ENCODE assay signal across 1 cellular context in genomic region chr18:48951448-48952286, GRCh38.
TF ChIP-seq lines count a peak whose summit lies in the region.

No MANE protein-coding gene starts in this region.

TF ChIP-seq in HEK293, 187 proteins besides CTCF, POLR2A, EP300 and RAD21 (continued from another document and continues in another):
- TF ChIP-seq ZNF280D (tag by site-specific recombination; IDR thresholded peaks at IDR 0.05) (no peak), PATZ1 (tag by site-specific recombination; IDR thresholded peaks at IDR 0.05) (no peak; the same call in 1 of the 2 replicates), YY1 (tag by site-specific recombination; IDR thresholded peaks at IDR 0.05) (no peak; the same call in 1 of the 2 replicates), ZNF169 (tag by site-specific recombination; IDR thresholded peaks at IDR 0.05) (no peak), KLF7 (tag by site-specific recombination; IDR thresholded peaks at IDR 0.05; ENCODE audit: borderline replicate concordance) (no peak), ZSCAN5A (tag by site-specific recombination; IDR thresholded peaks at IDR 0.05) (no peak), ZNF398 (tag by site-specific recombination; IDR thresholded peaks at IDR 0.05) (peak; percentile 84), ZNF121 (tag by site-specific recombination; IDR thresholded peaks at IDR 0.05) (no peak), ZNF639 (tag by site-specific recombination; IDR thresholded peaks at IDR 0.05) (no peak), ZNF202 (tag by site-specific recombination; IDR thresholded peaks at IDR 0.05; ENCODE audit: borderline replicate concordance) (no peak), SCRT1 (tag by site-specific recombination; IDR thresholded peaks at IDR 0.05; ENCODE audit: borderline replicate concordance) (no peak), ZFP69B (tag by site-specific recombination; IDR thresholded peaks at IDR 0.05) (no peak), KLF1 (tag by site-specific recombination; IDR thresholded peaks at IDR 0.05) (no peak), ZSCAN16 (tag by site-specific recombination; IDR thresholded peaks at IDR 0.05) (no peak), OSR2 (tag by site-specific recombination; IDR thresholded peaks at IDR 0.05) (no peak), ZNF138 (tag by site-specific recombination; IDR thresholded peaks at IDR 0.05; ENCODE audit: borderline replicate concordance) (no peak), ZNF529 (tag by site-specific recombination; IDR thresholded peaks at IDR 0.05; ENCODE audit: insufficient replicate concordance) (no peak), HIC1 (tag by site-specific recombination; IDR thresholded peaks at IDR 0.05) (no peak), ZBTB21 (tag by site-specific recombination; IDR thresholded peaks at IDR 0.05) (no peak), ZNF544 (tag by site-specific recombination; IDR thresholded peaks at IDR 0.05) (no peak), ZNF19 (tag by site-specific recombination; IDR thresholded peaks at IDR 0.05; ENCODE audit: low read depth) (no peak), ZNF571 (tag by site-specific recombination; IDR thresholded peaks at IDR 0.05) (no peak), ZNF18 (tag by site-specific recombination; IDR thresholded peaks at IDR 0.05) (no peak), ZNF704 (tag by site-specific recombination; IDR thresholded peaks at IDR 0.05) (no peak), RBAK (tag by site-specific recombination; IDR thresholded peaks at IDR 0.05) (no peak), ZNF266 (tag by site-specific recombination; IDR thresholded peaks at IDR 0.05; ENCODE audit: low read depth) (no peak), ZNF184 (tag by site-specific recombination; IDR thresholded peaks at IDR 0.05) (no peak), SP3 (tag by site-specific recombination; IDR thresholded peaks at IDR 0.05) (no peak), MEIS1 (CRISPR knock-in tag; IDR thresholded peaks at IDR 0.05; ENCODE audit: borderline replicate concordance) (no peak), GFI1B (tag by site-specific recombination; IDR thresholded peaks at IDR 0.05) (no peak), ZNF433 (tag by site-specific recombination; IDR thresholded peaks at IDR 0.05; ENCODE audit: low read depth) (no peak), ZNF660 (tag by site-specific recombination; IDR thresholded peaks at IDR 0.05) (peak; percentile 74; the same call in 1 of the 2 replicates), BCL11A (tag by site-specific recombination; IDR thresholded peaks at IDR 0.05; ENCODE audit: low read depth) (no peak), EGR2 (tag by site-specific recombination; IDR thresholded peaks at IDR 0.05; ENCODE audit: low read depth) (no peak), INSM2 (tag by site-specific recombination; IDR thresholded peaks at IDR 0.05) (no peak), BCL11B (tag by site-specific recombination; IDR thresholded peaks at IDR 0.05; ENCODE audit: low read depth) (no peak), ZNF112 (tag by site-specific recombination; IDR thresholded peaks at IDR 0.05) (no peak), ZFP37 (tag by site-specific recombination; IDR thresholded peaks at IDR 0.05) (no peak), ZNF133 (tag by site-specific recombination; IDR thresholded peaks at IDR 0.05) (no peak), ZNF548 (tag by site-specific recombination; IDR thresholded peaks at IDR 0.05) (no peak), PRDM10 (tag by site-specific recombination; IDR thresholded peaks at IDR 0.05) (no peak; the same call in 1 of the 2 replicates), GLIS1 (tag by site-specific recombination; IDR thresholded peaks at IDR 0.05) (peak; percentile 29; the same call in 1 of the 2 replicates), ZNF24 (tag by site-specific recombination; IDR thresholded peaks at IDR 0.05) (no peak)
